Comparison of ENCODE assay signal across 10 cellular contexts in the genomic region with DNA sequence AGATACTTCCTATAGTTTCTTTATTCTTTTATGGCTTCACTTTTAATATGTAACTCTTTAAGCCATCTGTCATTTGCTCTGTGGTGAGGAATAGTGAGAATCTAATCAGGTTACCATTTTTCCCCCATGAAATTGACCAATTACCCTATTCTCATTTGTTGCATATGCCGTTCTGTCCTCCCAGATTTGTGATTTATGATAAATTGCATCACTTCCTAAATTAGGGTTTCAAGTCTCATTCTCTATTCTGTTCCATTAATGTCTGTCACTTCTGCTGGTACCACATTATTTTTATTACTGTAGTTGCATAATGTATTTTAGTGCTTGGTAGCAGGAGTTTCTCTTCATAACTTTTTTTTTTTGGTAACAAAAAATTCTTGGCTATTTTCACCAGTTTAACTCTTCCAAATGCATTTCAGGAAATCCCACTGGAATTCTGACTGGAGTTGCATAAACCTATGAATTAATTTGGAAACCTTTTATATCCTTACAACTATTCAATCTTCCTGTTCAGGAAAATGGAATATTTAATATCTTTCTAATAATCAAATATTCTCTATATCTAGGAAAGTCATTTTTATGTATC. TPM values are rescaled to one million over a fixed set of nuclear protein-coding genes. Genes with fewer than 3 reads are reported as not detected.
DNase-seq lines count a peak whose midpoint lies in the region; TF ChIP-seq lines count a peak whose summit lies in the region.
"Had no signal": no experiment of that assay in that cellular context is flagged by ENCODE, and none has a peak within 500 bp of the region (broad histone marks: within the 10 kb centered on the region; RNA-seq: fewer than 3 reads in every experiment).

No MANE protein-coding gene starts in this region.

- H3K36me3 ChIP-seq in breast epithelium, result no peaks in the 10 kb centered on the region
- peaks cover 19% of the 10 kb centered on the region for H3K36me3 ChIP-seq in SJSA1
- no peaks in the 10 kb centered on the region for H3K36me3 ChIP-seq in transverse colon
- no peaks in the 10 kb centered on the region for H3K36me3 ChIP-seq in OCI-LY7 (ENCODE audit: insufficient read depth, low read length)

- POLR2A ChIA-PET in MCF 10A (lab: Yijun Ruan, JAX) (interaction anchor here (0.6 to 4.1 kb wide), 9 partner anchors 9 to 483 kb away, joined by 3 to 29 read pairs (median 3); a partner anchor contains a TSS), OCI-LY7 (lab: Charles Lee) (interaction anchor here (0.6 to 1.0 kb wide), 2 partner anchors 11 to 18 kb away, joined by 3 to 4 read pairs; no protein-coding TSS in a partner anchor)

- no peaks in the 10 kb centered on the region for H3K9me3 Mint-ChIP-seq in MCF 10A (ENCODE audit: unreplicated experiment)

- H2AFZ ChIP-seq in OCI-LY7 (ENCODE audit: low read length), result no peak overlapping the region

- H3K4me1 ChIP-seq in breast epithelium (peaks cover 0 to 14% of the 10 kb centered on the region in 2 donors), SJSA1 (replicated peaks) (peaks cover 50% of the 10 kb centered on the region), transverse colon (peaks cover 21 to 51% (median 29%) of the 10 kb centered on the region in 4 donors), OCI-LY7 (ENCODE audit: insufficient read depth, low read length, poor library complexity, severe bottlenecking) (no peaks in the 10 kb centered on the region)

- H3K9me3 ChIP-seq in breast epithelium, result peaks cover 0 to 5% of the 10 kb centered on the region in 2 donors
- H3K9me3 ChIP-seq in SJSA1 (replicated peaks), result no peaks in the 10 kb centered on the region
- no peaks in the 10 kb centered on the region for H3K9me3 ChIP-seq in transverse colon
- H3K9me3 ChIP-seq in OCI-LY7 (ENCODE audit: low read length), result no peaks in the 10 kb centered on the region
- H3K9me3 ChIP-seq: body of pancreas had no signal

- TF ChIP-seq CTCF in MCF 10A (IDR thresholded peaks at IDR 0.05; ENCODE audit: unreplicated experiment), result no peak
- TF ChIP-seq CTCF in breast epithelium (IDR thresholded peaks at IDR 0.05), result no peak
- TF ChIP-seq CTCF in transverse colon (IDR thresholded peaks at IDR 0.05), result no peak
- TF ChIP-seq CTCF in OCI-LY7 (conservative IDR thresholded peaks at IDR 0.05; ENCODE audit: low read length), result no peak

- H3K79me2 ChIP-seq in OCI-LY7 (ENCODE audit: insufficient read depth, low read depth, low read length), result no peaks in the 10 kb centered on the region

- CTCF ChIA-PET in MCF 10A (lab: Yijun Ruan, JAX) (interaction anchor here (0.7 to 1.4 kb wide), 5 partner anchors 12 to 634 kb away, joined by 3 to 5 read pairs (median 4); no protein-coding TSS in a partner anchor), OCI-LY7 (lab: Charles Lee; ENCODE audit: unreplicated experiment) (interaction anchor here (1.0 kb wide), 1 partner anchor 195 kb away, joined by 3 read pairs; no protein-coding TSS in a partner anchor)

- H3K27me3 ChIP-seq in breast epithelium (no peaks in the 10 kb centered on the region), SJSA1 (replicated peaks) (no peaks in the 10 kb centered on the region), transverse colon (no peaks in the 10 kb centered on the region)
- H3K27me3 ChIP-seq: body of pancreas had no signal

- no peak overlapping the region for H3K4me3 Mint-ChIP-seq in MCF 10A (ENCODE audit: unreplicated experiment)

- intact Hi-C loops in MCF 10A (cut with micrococcal nuclease) (no loop called here), breast epithelium (cut with DNase I; ENCODE audit: low total_unique reads) (loop anchor here (10.0 kb wide), 1 partner anchor 201 kb away; a partner anchor contains a TSS), transverse colon (cut with DNase I; ENCODE audit: low total_unique reads) (no loop called here), OCI-LY7 (cut with micrococcal nuclease; ENCODE audit: unreplicated experiment) (no loop called here)

- peak overlapping the region; percentile 70 for H3K27ac Mint-ChIP-seq in MCF 10A (ENCODE audit: low read depth, unreplicated experiment)

- no peaks in the 10 kb centered on the region for H3K9me2 ChIP-seq in OCI-LY7 (ENCODE audit: insufficient read depth, low read length)

- 22 to 44% methylated on average over 1 of the region's 1 CpG for WGBS in transverse colon (ENCODE audit: low coverage in 1 of 2), 2 donors

- no peak for TF ChIP-seq EP300 in transverse colon (IDR thresholded peaks at IDR 0.05; ENCODE audit: low read depth)

- BruUV-seq in MCF 10A (replicated peaks; lab: Mats Ljungman, UMichigan) (no TSS peak), OCI-LY7 (replicated peaks; lab: Mats Ljungman, UMichigan) (no TSS peak)

- no peak overlapping the region for H3K4me2 ChIP-seq in OCI-LY7 (ENCODE audit: low read length)

- peaks cover 39% of the 10 kb centered on the region for H3K4me1 Mint-ChIP-seq in MCF 10A (ENCODE audit: insufficient read depth, unreplicated experiment)

- H4K20me1 ChIP-seq in OCI-LY7 (ENCODE audit: insufficient read depth, low read length), result no peaks in the 10 kb centered on the region

- no peak for TF ChIP-seq POLR2A in breast epithelium (IDR thresholded peaks at IDR 0.05)
- TF ChIP-seq POLR2A in transverse colon (IDR thresholded peaks at IDR 0.05), result no peak

- DNase-seq in MCF 10A (ENCODE audit: unreplicated experiment), result peak; percentile 17
- no peak for DNase-seq in breast epithelium (ENCODE audit: low spot score in 2 of 2)
- peak in 1 of 2 experiments; percentile 11 for DNase-seq in SJSA1 (ENCODE audit: low read depth in 1 of 2, low spot score in 2 of 2)
- DNase-seq in glomerular visceral epithelial cell (ENCODE audit: extremely low spot score), result peak; percentile 26
- DNase-seq in transverse colon, result no peak
- DNase-seq in nucleus accumbens (lab: John Stamatoyannopoulos, UW), result no peak
- no peak for DNase-seq in OCI-LY7 (ENCODE audit: low spot score)
- DNase-seq in effector CD8-positive, alpha-beta T cell (lab: John Stamatoyannopoulos, UW), result no peak
- DNase-seq: body of pancreas, COR-L47 had no signal

- H3K4me3 ChIP-seq in breast epithelium (no peak overlapping the region), SJSA1 (no peak overlapping the region), transverse colon (peak overlapping the region in 1 of 4 donors; percentile 1), OCI-LY7 (ENCODE audit: low read depth, low read length, poor library complexity, severe bottlenecking) (no peak overlapping the region)
- H3K4me3 ChIP-seq: body of pancreas had no signal

- peak overlapping the region in 1 of 2 donors; percentile 41 for H3K27ac ChIP-seq in breast epithelium
- peak overlapping the region; percentile 90 for H3K27ac ChIP-seq in SJSA1
- peak overlapping the region; percentile 71 to 78 (median 75) for H3K27ac ChIP-seq in transverse colon
- no peak overlapping the region for H3K27ac ChIP-seq in OCI-LY7 (ENCODE audit: low read depth, low read length, poor library complexity, severe bottlenecking)

- H3K36me3 Mint-ChIP-seq in MCF 10A (ENCODE audit: insufficient read depth, unreplicated experiment), result peaks cover 7% of the 10 kb centered on the region

- in situ Hi-C loops in transverse colon (cut with MboI; ENCODE audit: low pct_ligation_motif_present in 1 of 4, low pct_unique_long_range_greater_than_20kb in 1 of 4, low sequenced_read_pairs in 3 of 4), result loop anchor here in 1 of 4 donors (10.0 kb wide), 1 partner anchor 51 kb away; no protein-coding TSS in a partner anchor

- no peaks in the 10 kb centered on the region for H3K27me3 Mint-ChIP-seq in MCF 10A (ENCODE audit: insufficient read depth, unreplicated experiment)

RNA-seq across cellular contexts. Expression of a gene that starts 44.0 kb away (rescaled TPM):
- total RNA-seq in MCF 10A (2022), result 27.8 and 33.7 TPM in 2 replicates
- total RNA-seq in breast epithelium, result 10 to 100 TPM; 25.0 to 38.2 (median 30.5) TPM
- total RNA-seq in SJSA1 (2014; rRNA removed; shearing (Covaris generic)), result 26.9 and 34.0 TPM in 2 replicates
- 10 to 100 TPM in 3 of 4 donors, 1 to 10 TPM in 1; 6.8 to 32.6 (median 15.3) TPM for total RNA-seq in transverse colon
- total RNA-seq in OCI-LY7 (2014; rRNA removed; shearing (Covaris generic)), result 27.5 and 30.5 TPM in 2 replicates
- 39.3 and 46.8 TPM in 2 replicates for total RNA-seq in OCI-LY7 (2022)

Comparison
In these comparisons a context has a peak if more than half of its experiments do, and no peak if none do; other contexts are left out.
1. DNase-seq: peak in MCF 10A (single experiment) and glomerular visceral epithelial cell (single experiment); none in breast epithelium (0 of 2), transverse colon (single experiment), nucleus accumbens (0 of 56), OCI-LY7 (single experiment) and effector CD8-positive, alpha-beta T cell (single experiment).